12 cellular contexts compared by ENCODE assay signal in the genomic region with DNA sequence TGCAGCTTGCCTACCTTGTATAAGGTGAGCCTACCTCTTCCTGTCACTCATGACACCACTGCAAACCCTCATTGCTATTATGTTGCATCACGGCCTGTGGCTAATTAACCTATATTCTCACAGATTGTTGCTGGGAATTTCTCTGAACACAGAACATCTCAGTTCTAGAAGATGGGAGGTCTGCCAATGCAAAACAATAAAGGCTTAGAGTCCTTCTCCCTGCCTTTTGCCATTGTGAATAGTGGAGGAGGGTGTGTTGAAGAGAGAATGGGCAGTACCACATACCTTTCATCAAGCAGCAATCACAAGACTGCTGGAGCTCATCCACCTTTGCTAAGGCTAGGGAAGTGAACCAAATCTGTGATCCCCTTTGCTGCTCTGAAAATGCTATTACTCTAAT. TPM values are rescaled to one million over a fixed set of nuclear protein-coding genes. Genes with fewer than 3 reads are reported as not detected.
A peak's percentile ranks its signal among the peaks of the same experiment; 100 is the strongest.
DNase-seq lines count a peak whose midpoint lies in the region; ATAC-seq, FAIRE-seq and TF ChIP-seq lines count a peak whose summit lies in the region.
"Had no signal": no experiment of that assay in that cellular context is flagged by ENCODE, and none has a peak within 500 bp of the region (broad histone marks: within the 10 kb centered on the region; RNA-seq: fewer than 3 reads in every experiment).

No MANE protein-coding gene starts in this region.

- CTCF ChIA-PET in H1 (lab: Charles Lee; ENCODE audit: partially characterized antibody), result no interaction called here

- TF ChIP-seq POLR2A in H1 (IDR thresholded peaks at IDR 0.05; ENCODE audit: control extremely low read depth in 1 of 2, low read depth in 2 of 2, low read length in 2 of 2) (no peak), uterus (IDR thresholded peaks at IDR 0.05) (no peak)

- TF ChIP-seq EP300 in H1 (IDR thresholded peaks at IDR 0.05; ENCODE audit: borderline replicate concordance in 1 of 2, low read depth in 2 of 2, low read length in 2 of 2), result no peak

- H2BK12ac ChIP-seq in H1 (ENCODE audit: low read depth, low read length), result no peak overlapping the region

- H3K4me3 ChIP-seq in H1 (ENCODE audit: extremely low read depth in 1 of 4, insufficient read depth in 2 of 4, low read depth in 3 of 4, low read length in 4 of 4) (no peak overlapping the region), left lung (no peak overlapping the region), uterus (no peak overlapping the region), BE2C (ENCODE audit: low read depth, low read length) (no peak overlapping the region)
- H3K4me3 ChIP-seq: Peyer's patch, tibial nerve had no signal

- H3K27me3 ChIP-seq in H1 (replicated peaks in 1 of 4; ENCODE audit: control insufficient read depth in 3 of 4, extremely low read depth in 1 of 4, insufficient read depth in 3 of 4, low read length in 3 of 4) (no peaks in the 10 kb centered on the region), left lung (no peaks in the 10 kb centered on the region), uterus (no peaks in the 10 kb centered on the region), BE2C (no peaks in the 10 kb centered on the region)
- H3K27me3 ChIP-seq: Peyer's patch, tibial nerve had no signal

- peaks cover 0 to 93% of the 10 kb centered on the region in 2 experiments; a peak in 3 of 4 replicates for H3K79me2 ChIP-seq in H1 (ENCODE audit: control insufficient read depth in 1 of 2, insufficient read depth in 2 of 2, low read length in 2 of 2)

- no peak overlapping the region for H3K23ac ChIP-seq in H1 (ENCODE audit: insufficient read length)

- TF ChIP-seq CTCF in H1 (IDR thresholded peaks at IDR 0.05; ENCODE audit: control extremely low read depth in 1 of 3, insufficient read depth in 1 of 3, low read depth in 1 of 3, low read length in 3 of 3) (no peak), left lung (IDR thresholded peaks at IDR 0.05) (no peak), uterus (IDR thresholded peaks at IDR 0.05) (no peak), BE2C (IDR thresholded peaks at IDR 0.05; ENCODE audit: low read depth, low read length) (no peak)

- H2AFZ ChIP-seq in H1 (ENCODE audit: low read length), result no peak overlapping the region

- no peaks in the 10 kb centered on the region for H3K9me3 ChIP-seq in H1 (ENCODE audit: insufficient read depth in 2 of 2, low read depth in 1 of 2, low read length in 1 of 2)
- H3K9me3 ChIP-seq in left lung, result no peaks in the 10 kb centered on the region
- no peaks in the 10 kb centered on the region for H3K9me3 ChIP-seq in uterus
- no peaks in the 10 kb centered on the region for H3K9me3 ChIP-seq in BE2C
- H3K9me3 ChIP-seq: Peyer's patch, tibial nerve had no signal

- POLR2A ChIA-PET in H1 (lab: Charles Lee; ENCODE audit: partially characterized antibody), result no interaction called here

- H4K20me1 ChIP-seq in H1 (replicated peaks in 1 of 2; ENCODE audit: control insufficient read depth in 1 of 2, insufficient read depth in 2 of 2, low read length in 2 of 2), result peaks cover 1 to 12% of the 10 kb centered on the region in 2 experiments

- no peaks in the 10 kb centered on the region for H3K23me2 ChIP-seq in H1 (ENCODE audit: low read depth, low read length)

- 95% methylated on average over 1 of the region's 1 CpG; no CpG with 5 or more reads in 1 of the 2 experiments for WGBS in H1 (ENCODE audit: extremely low coverage in 1 of 2, insufficient coverage in 1 of 2, insufficient read length in 1 of 2, insufficient replicate concordance in 2 of 2, low coverage in 1 of 2, low lambda C conversion rate in 2 of 2, missing lambda C conversion rate in 1 of 2), 2 experiments

- no peak overlapping the region for H2BK120ac ChIP-seq in H1 (replicated peaks; ENCODE audit: low read depth, low read length)

- no peak for DNase-seq in Right ventricle myocardium inferior (ENCODE audit: missing footprints)
- no peak for DNase-seq in cardiac septum (ENCODE audit: low spot score)
- no peak for DNase-seq in H1 (ENCODE audit: low read depth in 1 of 2, low spot score in 2 of 2)
- no peak for DNase-seq in left lung
- no peak for DNase-seq in uterus
- DNase-seq in activated effector memory CD4-positive, alpha-beta T cell treated with Interleukin-2 at 50 U/mL for 16 hours, result no peak
- no peak for DNase-seq in BE2C
- DNase-seq: activated naive CD4-positive, alpha-beta T cell treated with anti-CD3 and anti-CD28 coated beads, Interleukin-2, amount 50 U/mL, for 16 hours; cortex of kidney; Peyer's patch had no signal

- peaks cover 3% of the 10 kb centered on the region; the same call in 1 of the 2 replicates for H3K79me1 ChIP-seq in H1 (ENCODE audit: low read depth, low read length)

- peaks cover 1 to 18% (median 14%) of the 10 kb centered on the region in 4 experiments for H3K4me1 ChIP-seq in H1 (replicated peaks in 1 of 4; ENCODE audit: control insufficient read depth in 3 of 4, insufficient read depth in 4 of 4, low read length in 3 of 4)
- peaks cover 11 to 32% of the 10 kb centered on the region in 2 donors for H3K4me1 ChIP-seq in left lung
- H3K4me1 ChIP-seq in uterus, result no peaks in the 10 kb centered on the region
- H3K4me1 ChIP-seq in BE2C, result peaks cover 11% of the 10 kb centered on the region; the same call in 1 of the 2 replicates
- H3K4me1 ChIP-seq: Peyer's patch had no signal

- H3K27ac ChIP-seq in H1 (ENCODE audit: low read depth, low read length) (no peak overlapping the region), left lung (no peak overlapping the region), uterus (peak overlapping the region; percentile 31 to 64)
- H3K27ac ChIP-seq: Peyer's patch had no signal

- no peak overlapping the region for H3K4me2 ChIP-seq in H1 (ENCODE audit: insufficient read depth in 1 of 2, low read depth in 2 of 2, low read length in 2 of 2)

- no peak overlapping the region for H2BK5ac ChIP-seq in H1 (ENCODE audit: low read depth, low read length)

- H4K8ac ChIP-seq in H1 (ENCODE audit: extremely low read depth, insufficient read depth, low read length), result no peak overlapping the region

- peak; percentile 55 for FAIRE-seq in H1 (lab: Jason Lieb, UNC)

- no peak overlapping the region for H3K56ac ChIP-seq in H1 (replicated peaks; ENCODE audit: insufficient read length, low read depth, low read length)

- no peak overlapping the region for H3K9ac ChIP-seq in H1 (replicated peaks in 1 of 4; ENCODE audit: extremely low read depth in 1 of 4, low read depth in 3 of 4, low read length in 3 of 4)

- TF ChIP-seq RAD21 in H1 (IDR thresholded peaks at IDR 0.05 in 1 of 2, conservative IDR thresholded peaks at IDR 0.05 in 1 of 2; ENCODE audit: low read depth in 2 of 2, low read length in 2 of 2), result no peak

- H3K14ac ChIP-seq in H1 (ENCODE audit: insufficient read length), result no peak overlapping the region

- no peak overlapping the region for H2AK5ac ChIP-seq in H1 (ENCODE audit: low read depth, low read length)

- no peak overlapping the region for H4K91ac ChIP-seq in H1 (replicated peaks; ENCODE audit: insufficient read length, low read length)

- no peak overlapping the region for H2BK20ac ChIP-seq in H1 (ENCODE audit: low read length)

- intact Hi-C loops in Right ventricle myocardium inferior (cut with DNase I) (loop anchor here (10.0 kb wide), 1 partner anchor 106 kb away; no protein-coding TSS in a partner anchor), cardiac septum (cut with DNase I) (loop anchor here (5.0 kb wide), 1 partner anchor 36 kb away; a partner anchor contains a TSS), left lung (cut with DNase I) (no loop called here), uterus (cut with DNase I; ENCODE audit: low total_unique reads) (no loop called here)

- H3K18ac ChIP-seq in H1 (ENCODE audit: extremely low read depth, low read length), result no peak overlapping the region

- no peak overlapping the region for H2BK15ac ChIP-seq in H1 (ENCODE audit: low read length)

- no peak overlapping the region for H4K5ac ChIP-seq in H1 (ENCODE audit: insufficient read length, low read depth, low read length)

- ATAC-seq in Right ventricle myocardium inferior (peak; percentile 76), left lung (peak; percentile 67), GM18520 (IDR thresholded peaks at IDR 0.05; ENCODE audit: unreplicated experiment) (no peak)

- no peak overlapping the region for H3K4ac ChIP-seq in H1 (replicated peaks; ENCODE audit: insufficient read length, low read depth, low read length)

- H3K36me3 ChIP-seq in H1 (ENCODE audit: control insufficient read depth in 2 of 4, insufficient read depth in 4 of 4, low read length in 3 of 4) (no peaks in the 10 kb centered on the region), left lung (no peaks in the 10 kb centered on the region), uterus (no peaks in the 10 kb centered on the region), BE2C (no peaks in the 10 kb centered on the region)
- H3K36me3 ChIP-seq: Peyer's patch, tibial nerve had no signal

TF ChIP-seq in H1, 55 proteins besides CTCF, POLR2A, EP300 and RAD21:
- TF ChIP-seq SUZ12 (IDR thresholded peaks at IDR 0.05; ENCODE audit: low read length), result no peak

RNA-seq across cellular contexts. Expression of a gene that starts 34.4 kb away (rescaled TPM):
- total RNA-seq in Right ventricle myocardium inferior (4.7 TPM), cardiac septum (4.9 TPM), left lung (10 to 100 TPM in 1 of 2 donors, 1 to 10 TPM in 1; 9.7 to 15.4 TPM), uterus (10 to 100 TPM in 1 of 4 donors, 1 to 10 TPM in 3; 7.9 to 21.0 (median 9.1) TPM)
- 29.0 and 31.1 TPM in 2 replicates for total RNA-seq in H1 (2021; fragmentation: NEBNext Ultra II Directional; extraction: Animal tissue kit (Norgen Biotek cat#: 25700))
- 13.5 and 13.9 TPM in 2 replicates for polyA plus RNA-seq in H1 (2011; rRNA removed)
- 18.9 TPM for polyA plus RNA-seq in H1 (2011; cell fraction: cytosol; rRNA removed)
- 36.9 TPM for polyA plus RNA-seq in H1 (2011; cell fraction: nucleus; rRNA removed)
- 16.2 to 20.8 TPM (median 18.3 TPM) in 4 replicates for polyA plus RNA-seq in H1 (2012, experiment 1 of 2)
- 5.1 TPM for polyA plus RNA-seq in H1 (2012, experiment 2 of 2)
- 15.5 TPM for polyA plus RNA-seq in H1 (2013, experiment 1 of 2)
- 14.5 TPM for polyA plus RNA-seq in H1 (2013, experiment 2 of 2)
- 38.2 and 40.9 TPM in 2 replicates for polyA minus RNA-seq in H1 (2011; rRNA and poly(A)+ RNA removed)
- 16.6 TPM for polyA minus RNA-seq in H1 (2011; cell fraction: cytosol; rRNA and poly(A)+ RNA removed)
- 60.5 TPM for polyA minus RNA-seq in H1 (2011; cell fraction: nucleus; rRNA and poly(A)+ RNA removed)
- 7.4 TPM for polyA plus RNA-seq in BE2C (2012; ENCODE audit: insufficient read depth, insufficient read length, low read depth)

Comparison
In these comparisons a context has a peak if more than half of its experiments do, and no peak if none do; other contexts are left out.
1. H3K27ac ChIP-seq: peak in uterus (2 of 2); none in H1 (single experiment) and left lung (0 of 2).
2. intact Hi-C loops: an anchor here in Right ventricle myocardium inferior (10.0 kb wide) and cardiac septum (5.0 kb wide); none called in left lung and uterus.